In the genomic region with DNA sequence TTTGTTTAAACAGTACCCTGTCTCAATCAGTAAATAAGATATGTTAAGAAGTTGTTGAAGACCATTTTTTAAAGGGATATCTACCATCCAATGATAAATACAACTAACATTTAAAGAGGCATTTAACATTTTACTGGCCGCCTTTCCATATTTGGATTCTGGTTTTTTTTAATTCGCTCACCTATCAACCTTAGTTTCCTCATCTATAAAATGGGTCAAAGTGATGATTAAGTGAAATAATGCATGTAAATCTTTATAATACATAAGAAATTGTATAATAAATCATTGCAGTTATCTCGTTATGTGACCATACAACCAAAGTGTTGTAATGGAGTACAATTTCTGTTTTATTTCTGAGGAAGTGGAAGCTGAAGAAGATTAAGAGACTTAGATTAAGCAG, we compare ENCODE assay signal across 1 cellular context.
TF ChIP-seq lines count a peak whose summit lies in the region.

No MANE protein-coding gene starts in this region.

TF ChIP-seq in K562, 482 proteins besides CTCF, POLR2A, EP300 and RAD21:
- TF ChIP-seq ZNF3 (CRISPR knock-in tag; IDR thresholded peaks at IDR 0.05) (peak; percentile 80; the same call in 1 of the 2 replicates), RBM25 (IDR thresholded peaks at IDR 0.05; ENCODE audit: low read depth, low read length, severe bottlenecking) (peak; percentile 82), NR2C2 (CRISPR knock-in tag; IDR thresholded peaks at IDR 0.05) (no peak), NR2C2 (tag; IDR thresholded peaks at IDR 0.05) (no peak), TAF1 (IDR thresholded peaks at IDR 0.05; ENCODE audit: control insufficient read depth, extremely low read depth, insufficient read depth, low read length, severe bottlenecking) (no peak), ZNF354B (CRISPR knock-in tag; IDR thresholded peaks at IDR 0.05) (no peak), IFI16 (CRISPR knock-in tag; IDR thresholded peaks at IDR 0.05) (no peak), GTF2A2 (tag; IDR thresholded peaks at IDR 0.05) (no peak)
- TF ChIP-seq, protein P1, sequence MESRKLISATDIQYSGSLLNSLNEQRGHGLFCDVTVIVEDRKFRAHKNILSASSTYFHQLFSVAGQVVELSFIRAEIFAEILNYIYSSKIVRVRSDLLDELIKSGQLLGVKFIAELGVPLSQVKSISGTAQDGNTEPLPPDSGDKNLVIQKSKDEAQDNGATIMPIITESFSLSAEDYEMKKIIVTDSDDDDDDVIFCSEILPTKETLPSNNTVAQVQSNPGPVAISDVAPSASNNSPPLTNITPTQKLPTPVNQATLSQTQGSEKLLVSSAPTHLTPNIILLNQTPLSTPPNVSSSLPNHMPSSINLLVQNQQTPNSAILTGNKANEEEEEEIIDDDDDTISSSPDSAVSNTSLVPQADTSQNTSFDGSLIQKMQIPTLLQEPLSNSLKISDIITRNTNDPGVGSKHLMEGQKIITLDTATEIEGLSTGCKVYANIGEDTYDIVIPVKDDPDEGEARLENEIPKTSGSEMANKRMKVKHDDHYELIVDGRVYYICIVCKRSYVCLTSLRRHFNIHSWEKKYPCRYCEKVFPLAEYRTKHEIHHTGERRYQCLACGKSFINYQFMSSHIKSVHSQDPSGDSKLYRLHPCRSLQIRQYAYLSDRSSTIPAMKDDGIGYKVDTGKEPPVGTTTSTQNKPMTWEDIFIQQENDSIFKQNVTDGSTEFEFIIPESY (CRISPR knock-in tag; IDR thresholded peaks at IDR 0.05) = no peak
